ENCODE assay signal across 18 cellular contexts in the genomic region with DNA sequence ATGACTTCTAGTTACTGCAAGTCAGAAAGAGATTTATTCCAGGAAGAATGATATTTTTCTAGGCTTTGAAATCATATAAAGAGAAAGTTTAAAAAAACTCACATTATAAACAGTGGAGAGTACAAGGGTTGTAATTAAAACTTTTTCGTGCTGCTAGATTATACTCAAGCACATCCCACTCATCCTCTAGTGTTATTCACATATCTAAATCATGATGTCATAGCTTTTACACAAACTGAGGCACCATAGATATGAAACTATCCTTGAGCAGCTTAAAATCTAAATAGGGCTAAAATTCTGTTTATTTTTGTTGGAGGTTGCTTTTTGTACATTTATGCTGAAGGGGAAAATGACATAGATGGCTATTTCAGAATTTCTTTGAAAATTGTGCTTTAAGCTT.
"Had no signal": no experiment of that assay in that cellular context is flagged by ENCODE, and none has a peak within 500 bp of the region (broad histone marks: within the 10 kb centered on the region; RNA-seq: fewer than 3 reads in every experiment).

No MANE protein-coding gene starts in this region.

- DNase-seq: activated CD4-positive, alpha-beta memory T cell treated with anti-CD3 and anti-CD28 coated beads for 36 hours; activated CD4-positive, alpha-beta T cell treated with anti-CD3 and anti-CD28 coated beads for 4 hours; activated T-cell treated with anti-CD3 and anti-CD28 coated beads for 4 hours; aorta; heart right ventricle; naive thymus-derived CD8-positive, alpha-beta T cell; posterior cingulate gyrus; stimulated activated CD4-positive, alpha-beta T cell treated with anti-CD3 and anti-CD28 coated beads, Interleukin-12 subunit alpha, Interleukin-12 subunit beta, amount 100 ng/mL, for 4 hours; stimulated activated CD4-positive, alpha-beta T cell treated with anti-CD3 and anti-CD28 coated beads, Interleukin-2, amount 100 ng/mL, for 24 hours; stimulated activated naive CD8-positive, alpha-beta T cell treated with anti-CD3 and anti-CD28 coated beads, Interleukin-15, Interleukin-2, amounts not matched to agents 100 U/mL and 50 U/mL, for 24 hours; T-cell; transverse colon had no signal

- H3K27ac Mint-ChIP-seq: activated CD4-positive, alpha-beta memory T cell treated with anti-CD3 and anti-CD28 coated beads for 36 hours; activated T-helper 1 cell treated with anti-CD3 and anti-CD28 coated beads, Interleukin-12 subunit alpha, Interleukin-12 subunit beta, Interleukin-2, Interleukin-4 antibody, amounts not matched to agents 30 ng/mL and 10 ng/mL and 1 ng/mL, durations not matched to agents 14 hours and 24 hours and 36 hours; memory B cell; naive thymus-derived CD8-positive, alpha-beta T cell; T-cell; WTC11 had no signal

- H3K27me3 ChIP-seq: heart right ventricle, neutrophil, transverse colon had no signal

- H3K9me3 Mint-ChIP-seq: activated CD4-positive, alpha-beta memory T cell treated with anti-CD3 and anti-CD28 coated beads for 36 hours; activated T-helper 1 cell treated with anti-CD3 and anti-CD28 coated beads, Interleukin-12 subunit alpha, Interleukin-12 subunit beta, Interleukin-2, Interleukin-4 antibody, amounts not matched to agents 30 ng/mL and 10 ng/mL and 1 ng/mL, durations not matched to agents 14 hours and 24 hours and 36 hours; central memory CD8-positive, alpha-beta T cell; memory B cell; naive thymus-derived CD8-positive, alpha-beta T cell; T-cell; WTC11 had no signal

- H3K9me3 ChIP-seq: heart right ventricle, neutrophil, transverse colon had no signal

- H3K27me3 Mint-ChIP-seq: activated CD4-positive, alpha-beta memory T cell treated with anti-CD3 and anti-CD28 coated beads for 36 hours; central memory CD8-positive, alpha-beta T cell; memory B cell; naive thymus-derived CD8-positive, alpha-beta T cell; T-cell had no signal

- H3K27ac ChIP-seq: coronary artery, heart right ventricle, neutrophil, transverse colon had no signal

- H3K4me1 ChIP-seq: transverse colon had no signal

- H3K4me3 Mint-ChIP-seq: activated CD4-positive, alpha-beta memory T cell treated with anti-CD3 and anti-CD28 coated beads for 36 hours; activated T-helper 1 cell treated with anti-CD3 and anti-CD28 coated beads, Interleukin-12 subunit alpha, Interleukin-12 subunit beta, Interleukin-2, Interleukin-4 antibody, amounts not matched to agents 30 ng/mL and 10 ng/mL and 1 ng/mL, durations not matched to agents 14 hours and 24 hours and 36 hours; central memory CD8-positive, alpha-beta T cell; memory B cell; naive thymus-derived CD8-positive, alpha-beta T cell; T-cell; WTC11 had no signal

- H3K4me3 ChIP-seq: coronary artery, heart right ventricle, transverse colon had no signal

- ATAC-seq: heart right ventricle; naive thymus-derived CD8-positive, alpha-beta T cell; stimulated activated naive CD8-positive, alpha-beta T cell treated with anti-CD3 and anti-CD28 coated beads, Interleukin-15, Interleukin-2, amounts not matched to agents 100 U/mL and 50 U/mL, for 24 hours; T-cell; WTC11 had no signal
